1 cellular context compared by ENCODE assay signal in genomic region chr7:6446977-6447588, GRCh38.
A peak's percentile ranks its signal among the peaks of the same experiment; 100 is the strongest.
TF ChIP-seq lines count a peak whose summit lies in the region.

No MANE protein-coding gene starts in this region.

TF ChIP-seq in HepG2, 621 proteins besides CTCF, POLR2A, EP300 and RAD21 (continued from another document):
- TF ChIP-seq FOXA3 (CRISPR knock-in tag; IDR thresholded peaks at IDR 0.05), result peak; percentile 13; the same call in 1 of the 2 replicates
- peak; percentile 87 for TF ChIP-seq SOX5 (CRISPR knock-in tag; IDR thresholded peaks at IDR 0.05; ENCODE audit: borderline replicate concordance)
- no peak for TF ChIP-seq HIVEP1 (CRISPR knock-in tag; IDR thresholded peaks at IDR 0.05)
- TF ChIP-seq ZNF567 (CRISPR knock-in tag; IDR thresholded peaks at IDR 0.05; ENCODE audit: borderline replicate concordance), result no peak
- TF ChIP-seq ZNF143 (CRISPR knock-in tag; IDR thresholded peaks at IDR 0.05), result no peak
- peak; percentile 48 for TF ChIP-seq ZNF572 (CRISPR knock-in tag; IDR thresholded peaks at IDR 0.05)
- TF ChIP-seq, protein P1, sequence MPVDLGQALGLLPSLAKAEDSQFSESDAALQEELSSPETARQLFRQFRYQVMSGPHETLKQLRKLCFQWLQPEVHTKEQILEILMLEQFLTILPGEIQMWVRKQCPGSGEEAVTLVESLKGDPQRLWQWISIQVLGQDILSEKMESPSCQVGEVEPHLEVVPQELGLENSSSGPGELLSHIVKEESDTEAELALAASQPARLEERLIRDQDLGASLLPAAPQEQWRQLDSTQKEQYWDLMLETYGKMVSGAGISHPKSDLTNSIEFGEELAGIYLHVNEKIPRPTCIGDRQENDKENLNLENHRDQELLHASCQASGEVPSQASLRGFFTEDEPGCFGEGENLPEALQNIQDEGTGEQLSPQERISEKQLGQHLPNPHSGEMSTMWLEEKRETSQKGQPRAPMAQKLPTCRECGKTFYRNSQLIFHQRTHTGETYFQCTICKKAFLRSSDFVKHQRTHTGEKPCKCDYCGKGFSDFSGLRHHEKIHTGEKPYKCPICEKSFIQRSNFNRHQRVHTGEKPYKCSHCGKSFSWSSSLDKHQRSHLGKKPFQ (CRISPR knock-in tag; IDR thresholded peaks at IDR 0.05; ENCODE audit: insufficient replicate concordance), result no peak
- no peak for TF ChIP-seq NFRKB (IDR thresholded peaks at IDR 0.05)
- 0 out of 2 replicates have a peak, but pooled peaks have one; percentile 37 for TF ChIP-seq FLYWCH1 (CRISPR knock-in tag; IDR thresholded peaks at IDR 0.05)
- TF ChIP-seq ZBTB49 (CRISPR knock-in tag; IDR thresholded peaks at IDR 0.05; ENCODE audit: borderline replicate concordance), result no peak
- TF ChIP-seq, protein P2, sequence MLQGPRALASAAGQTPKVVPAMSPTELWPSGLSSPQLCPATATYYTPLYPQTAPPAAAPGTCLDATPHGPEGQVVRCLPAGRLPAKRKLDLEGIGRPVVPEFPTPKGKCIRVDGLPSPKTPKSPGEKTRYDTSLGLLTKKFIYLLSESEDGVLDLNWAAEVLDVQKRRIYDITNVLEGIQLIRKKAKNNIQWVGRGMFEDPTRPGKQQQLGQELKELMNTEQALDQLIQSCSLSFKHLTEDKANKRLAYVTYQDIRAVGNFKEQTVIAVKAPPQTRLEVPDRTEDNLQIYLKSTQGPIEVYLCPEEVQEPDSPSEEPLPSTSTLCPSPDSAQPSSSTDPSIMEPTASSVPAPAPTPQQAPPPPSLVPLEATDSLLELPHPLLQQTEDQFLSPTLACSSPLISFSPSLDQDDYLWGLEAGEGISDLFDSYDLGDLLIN (CRISPR knock-in tag; IDR thresholded peaks at IDR 0.05; ENCODE audit: borderline replicate concordance), result 0 out of 2 replicates have a peak, but pooled peaks have one; percentile 16
- no peak for TF ChIP-seq NCOA2 (CRISPR knock-in tag; IDR thresholded peaks at IDR 0.05)
- no peak for TF ChIP-seq CBFB (CRISPR knock-in tag; IDR thresholded peaks at IDR 0.05)
- peak; percentile 12 for TF ChIP-seq TAF15 (IDR thresholded peaks at IDR 0.05; ENCODE audit: low read depth, low read length, poor library complexity, severe bottlenecking)
- TF ChIP-seq SNAPC5 (CRISPR knock-in tag; IDR thresholded peaks at IDR 0.05; ENCODE audit: borderline replicate concordance), result no peak
- no peak for TF ChIP-seq ZNF282 (IDR thresholded peaks at IDR 0.05; ENCODE audit: partially characterized antibody)
- TF ChIP-seq SNAPC2 (CRISPR knock-in tag; IDR thresholded peaks at IDR 0.05), result no peak
